Comparison of ENCODE assay signal across 1 cellular context in the genomic region with DNA sequence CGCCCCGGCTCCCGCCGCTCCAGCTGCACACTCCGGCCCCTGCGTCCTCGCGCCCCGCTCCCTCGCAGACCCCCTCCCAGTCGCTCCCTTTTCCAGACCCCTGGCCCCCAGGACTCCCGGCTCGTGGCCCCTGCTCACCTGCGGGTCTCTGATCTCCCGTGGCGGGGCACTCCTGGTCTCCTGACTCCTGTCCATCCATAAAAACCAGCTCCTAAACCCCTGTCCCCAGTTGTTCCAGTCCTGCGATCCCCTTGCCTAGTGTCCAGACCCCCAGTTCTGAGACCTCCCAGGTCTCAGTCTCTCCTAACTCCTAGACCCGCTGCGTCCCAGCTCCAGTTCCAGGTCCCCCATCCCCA.
TF ChIP-seq lines count a peak whose summit lies in the region.

No MANE protein-coding gene starts in this region.

TF ChIP-seq in HepG2, 621 proteins besides CTCF, POLR2A, EP300 and RAD21 (continues in another document):
- TF ChIP-seq PHF21A (CRISPR knock-in tag; IDR thresholded peaks at IDR 0.05): no peak
- TF ChIP-seq NFATC3 (CRISPR knock-in tag; IDR thresholded peaks at IDR 0.05): 0 out of 2 replicates have a peak, but pooled peaks have one; percentile 50
- TF ChIP-seq ARHGAP35 (CRISPR knock-in tag; IDR thresholded peaks at IDR 0.05; ENCODE audit: borderline replicate concordance): no peak
- TF ChIP-seq ARID3A (IDR thresholded peaks at IDR 0.05; ENCODE audit: low read depth, low read length): no peak
- TF ChIP-seq ZNF510 (CRISPR knock-in tag; IDR thresholded peaks at IDR 0.05; ENCODE audit: low read depth): no peak
- no peak for TF ChIP-seq CHD2 (IDR thresholded peaks at IDR 0.05; ENCODE audit: low read depth, low read length)
- TF ChIP-seq ZSCAN25 (CRISPR knock-in tag; IDR thresholded peaks at IDR 0.05): no peak
- TF ChIP-seq ZFP41 (CRISPR knock-in tag; IDR thresholded peaks at IDR 0.05; ENCODE audit: borderline replicate concordance): 0 out of 2 replicates have a peak, but pooled peaks have one; percentile 8
- 0 out of 2 replicates have a peak, but pooled peaks have one; percentile 9 for TF ChIP-seq ZNF264 (CRISPR knock-in tag; IDR thresholded peaks at IDR 0.05)
- TF ChIP-seq, protein P1, sequence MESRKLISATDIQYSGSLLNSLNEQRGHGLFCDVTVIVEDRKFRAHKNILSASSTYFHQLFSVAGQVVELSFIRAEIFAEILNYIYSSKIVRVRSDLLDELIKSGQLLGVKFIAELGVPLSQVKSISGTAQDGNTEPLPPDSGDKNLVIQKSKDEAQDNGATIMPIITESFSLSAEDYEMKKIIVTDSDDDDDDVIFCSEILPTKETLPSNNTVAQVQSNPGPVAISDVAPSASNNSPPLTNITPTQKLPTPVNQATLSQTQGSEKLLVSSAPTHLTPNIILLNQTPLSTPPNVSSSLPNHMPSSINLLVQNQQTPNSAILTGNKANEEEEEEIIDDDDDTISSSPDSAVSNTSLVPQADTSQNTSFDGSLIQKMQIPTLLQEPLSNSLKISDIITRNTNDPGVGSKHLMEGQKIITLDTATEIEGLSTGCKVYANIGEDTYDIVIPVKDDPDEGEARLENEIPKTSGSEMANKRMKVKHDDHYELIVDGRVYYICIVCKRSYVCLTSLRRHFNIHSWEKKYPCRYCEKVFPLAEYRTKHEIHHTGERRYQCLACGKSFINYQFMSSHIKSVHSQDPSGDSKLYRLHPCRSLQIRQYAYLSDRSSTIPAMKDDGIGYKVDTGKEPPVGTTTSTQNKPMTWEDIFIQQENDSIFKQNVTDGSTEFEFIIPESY (CRISPR knock-in tag; IDR thresholded peaks at IDR 0.05): no peak
- TF ChIP-seq MXI1 (IDR thresholded peaks at IDR 0.05; ENCODE audit: borderline replicate concordance, low read depth, low read length): no peak
- 0 out of 2 replicates have a peak, but pooled peaks have one; percentile 12 for TF ChIP-seq MAFG (CRISPR knock-in tag; IDR thresholded peaks at IDR 0.05)
- TF ChIP-seq ZNF790 (CRISPR knock-in tag; IDR thresholded peaks at IDR 0.05; ENCODE audit: borderline replicate concordance): 0 out of 2 replicates have a peak, but pooled peaks have one; percentile 0
- TF ChIP-seq ATF6 (CRISPR knock-in tag; conservative IDR thresholded peaks at IDR 0.05): no peak
- no peak for TF ChIP-seq PRDM4 (CRISPR knock-in tag; IDR thresholded peaks at IDR 0.05; ENCODE audit: borderline replicate concordance)
- TF ChIP-seq ZNF354B (CRISPR knock-in tag; IDR thresholded peaks at IDR 0.05): no peak
- TF ChIP-seq, protein P2, sequence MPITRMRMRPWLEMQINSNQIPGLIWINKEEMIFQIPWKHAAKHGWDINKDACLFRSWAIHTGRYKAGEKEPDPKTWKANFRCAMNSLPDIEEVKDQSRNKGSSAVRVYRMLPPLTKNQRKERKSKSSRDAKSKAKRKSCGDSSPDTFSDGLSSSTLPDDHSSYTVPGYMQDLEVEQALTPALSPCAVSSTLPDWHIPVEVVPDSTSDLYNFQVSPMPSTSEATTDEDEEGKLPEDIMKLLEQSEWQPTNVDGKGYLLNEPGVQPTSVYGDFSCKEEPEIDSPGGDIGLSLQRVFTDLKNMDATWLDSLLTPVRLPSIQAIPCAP (CRISPR knock-in tag; IDR thresholded peaks at IDR 0.05; ENCODE audit: low read depth): 0 out of 2 replicates have a peak, but pooled peaks have one; percentile 19
- TF ChIP-seq ZNF530 (CRISPR knock-in tag; IDR thresholded peaks at IDR 0.05; ENCODE audit: low read depth): no peak
- TF ChIP-seq SP2 (CRISPR knock-in tag; IDR thresholded peaks at IDR 0.05): no peak
- TF ChIP-seq ZNF549 (CRISPR knock-in tag; IDR thresholded peaks at IDR 0.05): no peak
- peak; percentile 70; the same call in 1 of the 2 replicates for TF ChIP-seq HES4 (CRISPR knock-in tag; IDR thresholded peaks at IDR 0.05; ENCODE audit: borderline replicate concordance)
- TF ChIP-seq NFKB2 (CRISPR knock-in tag; IDR thresholded peaks at IDR 0.05; ENCODE audit: borderline replicate concordance): no peak; the same call in 1 of the 2 replicates
- TF ChIP-seq PAX8 (CRISPR knock-in tag; IDR thresholded peaks at IDR 0.05; ENCODE audit: borderline replicate concordance): peak; percentile 72; the same call in 1 of the 2 replicates
- TF ChIP-seq, protein P3, sequence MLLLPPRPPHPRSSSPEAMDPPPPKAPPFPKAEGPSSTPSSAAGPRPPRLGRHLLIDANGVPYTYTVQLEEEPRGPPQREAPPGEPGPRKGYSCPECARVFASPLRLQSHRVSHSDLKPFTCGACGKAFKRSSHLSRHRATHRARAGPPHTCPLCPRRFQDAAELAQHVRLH (CRISPR knock-in tag; IDR thresholded peaks at IDR 0.05; ENCODE audit: borderline replicate concordance, low read depth): no peak
- TF ChIP-seq HNRNPK (IDR thresholded peaks at IDR 0.05; ENCODE audit: low read depth, low read length, poor library complexity, severe bottlenecking): peak; percentile 66
- TF ChIP-seq ZNF558 (CRISPR knock-in tag; IDR thresholded peaks at IDR 0.05; ENCODE audit: borderline replicate concordance): 0 out of 2 replicates have a peak, but pooled peaks have one; percentile 20
- no peak for TF ChIP-seq HOXA9 (CRISPR knock-in tag; IDR thresholded peaks at IDR 0.05; ENCODE audit: borderline replicate concordance)
- no peak for TF ChIP-seq ERF (CRISPR knock-in tag; IDR thresholded peaks at IDR 0.05)
- TF ChIP-seq ZNF674 (CRISPR knock-in tag; IDR thresholded peaks at IDR 0.05; ENCODE audit: low read depth): peak; percentile 87
- no peak for TF ChIP-seq FOXC1 (CRISPR knock-in tag; IDR thresholded peaks at IDR 0.05; ENCODE audit: borderline replicate concordance)
- TF ChIP-seq, protein P4, sequence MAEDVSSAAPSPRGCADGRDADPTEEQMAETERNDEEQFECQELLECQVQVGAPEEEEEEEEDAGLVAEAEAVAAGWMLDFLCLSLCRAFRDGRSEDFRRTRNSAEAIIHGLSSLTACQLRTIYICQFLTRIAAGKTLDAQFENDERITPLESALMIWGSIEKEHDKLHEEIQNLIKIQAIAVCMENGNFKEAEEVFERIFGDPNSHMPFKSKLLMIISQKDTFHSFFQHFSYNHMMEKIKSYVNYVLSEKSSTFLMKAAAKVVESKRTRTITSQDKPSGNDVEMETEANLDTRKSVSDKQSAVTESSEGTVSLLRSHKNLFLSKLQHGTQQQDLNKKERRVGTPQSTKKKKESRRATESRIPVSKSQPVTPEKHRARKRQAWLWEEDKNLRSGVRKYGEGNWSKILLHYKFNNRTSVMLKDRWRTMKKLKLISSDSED (CRISPR knock-in tag; IDR thresholded peaks at IDR 0.05): 0 out of 2 replicates have a peak, but pooled peaks have one; percentile 5
- no peak for TF ChIP-seq ZNF329 (CRISPR knock-in tag; IDR thresholded peaks at IDR 0.05; ENCODE audit: low read depth)
- TF ChIP-seq NR2C2 (CRISPR knock-in tag; IDR thresholded peaks at IDR 0.05; ENCODE audit: borderline replicate concordance): peak; percentile 95; the same call in 1 of the 2 replicates
- TF ChIP-seq ARNTL (CRISPR knock-in tag; IDR thresholded peaks at IDR 0.05): peak; percentile 29
- TF ChIP-seq ZSCAN31 (CRISPR knock-in tag; IDR thresholded peaks at IDR 0.05; ENCODE audit: low read depth): peak; percentile 77; the same call in 1 of the 2 replicates
- peak; percentile 67 for TF ChIP-seq ASH2L (IDR thresholded peaks at IDR 0.05; ENCODE audit: insufficient read length, low read depth, low read length)
- TF ChIP-seq KDM5A (IDR thresholded peaks at IDR 0.05; ENCODE audit: borderline replicate concordance, low read length): 0 out of 2 replicates have a peak, but pooled peaks have one; percentile 35
- 0 out of 2 replicates have a peak, but pooled peaks have one; percentile 35 for TF ChIP-seq ZNF550 (CRISPR knock-in tag; IDR thresholded peaks at IDR 0.05; ENCODE audit: borderline replicate concordance)
- no peak for TF ChIP-seq CCDC6 (CRISPR knock-in tag; IDR thresholded peaks at IDR 0.05)
- TF ChIP-seq ZNF34 (CRISPR knock-in tag; IDR thresholded peaks at IDR 0.05; ENCODE audit: borderline replicate concordance): 0 out of 2 replicates have a peak, but pooled peaks have one; percentile 46
- TF ChIP-seq NFAT5 (CRISPR knock-in tag; IDR thresholded peaks at IDR 0.05): no peak
- TF ChIP-seq ZNF746 (CRISPR knock-in tag; IDR thresholded peaks at IDR 0.05): no peak
- TF ChIP-seq ZNF296 (CRISPR knock-in tag; conservative IDR thresholded peaks at IDR 0.05): 0 out of 2 replicates have a peak, but pooled peaks have one; percentile 17
- no peak for TF ChIP-seq CAMTA2 (CRISPR knock-in tag; IDR thresholded peaks at IDR 0.05; ENCODE audit: borderline replicate concordance)
- TF ChIP-seq ZNF543 (CRISPR knock-in tag; IDR thresholded peaks at IDR 0.05): peak; percentile 37; the same call in 1 of the 2 replicates
- 0 out of 2 replicates have a peak, but pooled peaks have one; percentile 8 for TF ChIP-seq RFXAP (CRISPR knock-in tag; IDR thresholded peaks at IDR 0.05; ENCODE audit: borderline replicate concordance)
- 0 out of 2 replicates have a peak, but pooled peaks have one; percentile 2 for TF ChIP-seq ZMYM4 (CRISPR knock-in tag; IDR thresholded peaks at IDR 0.05)
- 0 out of 2 replicates have a peak, but pooled peaks have one; percentile 15 for TF ChIP-seq TOE1 (CRISPR knock-in tag; IDR thresholded peaks at IDR 0.05)
